ENCODE assay signal across 8 cellular contexts in the genomic region with DNA sequence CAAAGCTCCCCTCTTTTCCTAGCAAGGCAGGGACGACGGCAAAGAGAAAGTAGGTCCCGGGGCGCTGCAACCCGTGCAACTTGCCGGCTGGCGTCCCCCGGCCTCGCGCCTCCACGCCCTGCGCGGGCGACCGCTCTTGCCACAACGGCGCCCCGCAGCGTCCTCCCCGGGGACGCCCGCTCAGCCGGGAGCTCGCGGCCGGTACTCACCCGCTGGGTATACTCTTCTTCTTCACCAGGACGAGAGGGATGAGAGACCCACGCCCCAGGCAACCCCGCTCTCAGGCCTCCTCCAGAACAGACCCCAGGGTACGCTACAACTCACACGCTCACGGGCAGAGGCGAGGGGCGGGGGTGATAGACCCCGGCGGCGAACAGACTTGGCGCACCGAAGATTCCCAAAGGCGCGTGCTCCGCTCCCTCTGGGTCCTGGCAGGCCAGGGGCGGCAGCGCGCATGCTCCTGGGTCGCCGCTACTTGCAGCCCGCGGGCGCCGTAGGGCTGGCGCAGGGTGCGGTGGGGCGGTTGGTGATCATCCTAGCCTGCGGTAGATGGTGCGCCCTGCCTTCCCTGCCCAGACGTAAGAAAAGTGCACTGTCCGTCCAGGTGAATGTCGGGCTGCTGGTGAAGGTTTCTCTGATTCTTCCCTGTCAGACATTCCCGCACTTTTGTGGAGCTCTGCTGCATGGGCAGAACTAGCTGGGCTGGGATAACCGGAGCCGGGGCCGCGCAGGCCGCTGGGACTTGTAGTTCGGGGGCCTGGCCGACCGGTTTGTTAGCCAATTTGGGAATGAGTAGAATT. TPM values are rescaled to one million over a fixed set of nuclear protein-coding genes. Genes with fewer than 3 reads are reported as not detected.
A peak's percentile ranks its signal among the peaks of the same experiment; 100 is the strongest.
DNase-seq lines count a peak whose midpoint lies in the region; ATAC-seq and TF ChIP-seq lines count a peak whose summit lies in the region.

A gene with protein sequence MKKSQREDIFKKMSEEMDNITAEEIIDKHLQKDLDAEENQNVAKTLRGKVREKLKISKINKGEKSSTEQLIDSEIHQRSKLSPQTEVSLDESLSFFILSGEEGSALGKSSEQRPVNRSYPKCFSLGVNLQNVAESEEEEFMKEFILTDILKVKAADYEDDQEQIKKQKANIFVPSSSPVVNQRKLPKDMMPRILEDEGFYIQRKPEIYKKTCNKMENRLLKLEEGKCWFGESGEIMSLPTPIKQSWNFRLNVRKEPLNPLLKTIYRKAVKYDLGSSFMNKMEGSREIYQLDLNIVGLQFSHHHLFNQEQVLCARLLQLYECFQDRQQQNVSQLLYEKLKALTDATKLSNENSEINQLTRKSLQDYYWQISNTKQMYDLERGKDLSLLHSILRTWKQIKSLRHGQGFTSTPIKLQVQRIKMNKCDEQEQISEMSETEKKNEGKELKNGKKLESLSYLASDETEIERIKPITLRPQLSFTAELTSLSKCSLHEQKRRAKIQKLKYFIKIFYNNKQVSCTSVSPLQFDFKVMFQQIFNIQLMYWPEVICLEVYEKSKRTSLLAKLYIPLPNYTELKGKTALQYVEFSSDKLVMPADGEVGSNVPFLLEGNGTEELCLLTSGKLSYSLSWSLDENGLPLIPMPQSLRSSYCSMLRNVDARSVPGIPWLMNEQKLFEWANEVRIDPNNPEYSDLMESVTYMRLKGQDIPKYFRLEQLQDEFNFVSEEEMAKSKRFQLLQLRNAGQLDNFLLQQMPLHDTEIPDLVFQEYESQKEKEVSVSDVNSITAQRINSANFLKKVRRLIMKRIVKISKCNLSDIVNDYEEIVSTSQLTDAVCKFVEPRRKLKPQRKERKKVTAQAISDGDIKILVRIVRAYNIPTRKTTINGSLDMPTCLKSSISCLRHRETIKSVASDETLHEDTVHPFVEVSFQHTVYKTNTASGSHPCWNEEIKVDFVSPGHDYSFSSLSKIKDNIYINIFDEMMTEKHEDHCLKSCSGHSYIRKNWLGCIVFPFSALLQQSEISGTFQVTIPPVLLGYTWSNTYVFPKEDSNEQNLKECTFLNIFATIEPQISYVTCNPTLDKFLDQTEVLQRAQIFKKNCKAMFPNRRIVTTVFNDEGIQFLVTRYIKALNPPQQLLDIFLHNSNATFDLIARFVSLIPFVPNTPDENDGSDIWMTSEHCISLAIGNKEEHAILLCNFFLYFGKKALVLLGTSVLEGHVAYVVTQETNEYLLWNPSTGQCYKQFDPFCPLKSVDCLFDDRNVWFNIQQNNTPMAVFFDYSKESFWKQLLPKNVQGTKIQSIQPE (N-terminal part only) (plus strand): TSS at position 522 of the 800 bp plus-strand sequence. CDS start 3,349 bp downstream, outside the sequence.

- intact Hi-C loops in IMR-90 (cut with micrococcal nuclease): loop anchor here (1.0 to 2.0 kb wide), 3 partner anchors 77 to 213 kb away; a partner anchor contains a TSS

- H3K56ac ChIP-seq in IMR-90 (ENCODE audit: extremely low read depth, insufficient read depth, low read length): peak within 1 kb of the TSS; percentile 79; the same call in 1 of the 2 replicates

- peak within 1 kb of the TSS; percentile 91 for H3K4me3 ChIP-seq in DOHH2 (ENCODE audit: low read length)
- H3K4me3 ChIP-seq in IMR-90 (ENCODE audit: insufficient read depth, low read depth, low read length): peak within 1 kb of the TSS; percentile 85
- peak within 1 kb of the TSS; percentile 68 for H3K4me3 ChIP-seq in fibroblast of villous mesenchyme (ENCODE audit: low read depth, low read length)
- peak within 1 kb of the TSS; percentile 93 for H3K4me3 ChIP-seq in neural cell (ENCODE audit: low read length)
- peak within 1 kb of the TSS; percentile 80 to 88 for H3K4me3 ChIP-seq in stomach smooth muscle (ENCODE audit: low read length in 2 of 2)

- no peak within 1 kb of the TSS for H3K18ac ChIP-seq in IMR-90 (ENCODE audit: low read depth, low read length)

- peak within 1 kb of the TSS; percentile 83 for H3K23ac ChIP-seq in IMR-90 (ENCODE audit: low read depth, low read length)

- dilution Hi-C loops in IMR-90 (cut with HindIII; ENCODE audit: low sequenced_read_pairs, unreplicated experiment): no loop called here

- in situ Hi-C loops in IMR-90 (cut with MboI; ENCODE audit: low sequenced_read_pairs): no loop called here

- H2BK15ac ChIP-seq in IMR-90 (ENCODE audit: low read depth, low read length): peak within 1 kb of the TSS; percentile 35; the same call in 1 of the 3 replicates

- TF ChIP-seq CTCF in DOHH2 (IDR thresholded peaks at IDR 0.05; ENCODE audit: low read depth, low read length, poor library complexity, severe bottlenecking): peak; percentile 29
- peak; percentile 23; the same call in 1 of the 2 replicates for TF ChIP-seq CTCF in IMR-90 (conservative IDR thresholded peaks at IDR 0.05; ENCODE audit: low read depth, low read length)
- TF ChIP-seq CTCF in fibroblast of villous mesenchyme (IDR thresholded peaks at IDR 0.05; ENCODE audit: insufficient read depth, low read depth, low read length): no peak
- no peak for TF ChIP-seq CTCF in neural cell (IDR thresholded peaks at IDR 0.05; ENCODE audit: poor library complexity, severe bottlenecking)

- no peaks in the 10 kb centered on the region for H3K9me1 ChIP-seq in IMR-90 (ENCODE audit: insufficient read depth, low read length)

- peak within 1 kb of the TSS; percentile 100 for H2AFZ ChIP-seq in IMR-90 (replicated peaks; ENCODE audit: low read length, poor library complexity)
- H2AFZ ChIP-seq in neural cell (ENCODE audit: low read depth, low read length): peak within 1 kb of the TSS; percentile 73

- H3F3A ChIP-seq in DOHH2 (ENCODE audit: control insufficient read depth, insufficient read depth) (no peaks in the 10 kb centered on the region), neural cell (ENCODE audit: insufficient read depth, low read length, poor library complexity, severe bottlenecking) (no peaks in the 10 kb centered on the region)

- no peak for TF ChIP-seq EP300 in neural cell (conservative IDR thresholded peaks at IDR 0.05; ENCODE audit: poor library complexity, severe bottlenecking)

- 0% methylated on average over 19 of the region's 69 CpGs; no CpG with 5 or more reads in 1 of the 2 experiments for WGBS in IMR-90 (ENCODE audit: extremely low coverage in 2 of 2, insufficient read length in 1 of 2), 2 experiments

- peaks cover 0 to 6% of the 10 kb centered on the region in 2 experiments; a peak in 1 of 4 replicates for H3K79me1 ChIP-seq in IMR-90 (ENCODE audit: low read depth in 1 of 2, low read length in 2 of 2)

- H3K9ac ChIP-seq in IMR-90 (ENCODE audit: low read depth, low read length) (peak within 1 kb of the TSS; percentile 82), neural cell (ENCODE audit: low read length) (peak within 1 kb of the TSS; percentile 62), stomach smooth muscle (ENCODE audit: low read length in 2 of 2) (peak within 1 kb of the TSS; percentile 52 to 81)

- H4K91ac ChIP-seq in IMR-90 (ENCODE audit: insufficient read depth, low read depth, low read length): 0 out of 2 replicates have a peak within 1 kb of the TSS, but pooled peaks have one; percentile 47

- ATAC-seq in GM21528 (IDR thresholded peaks at IDR 0.05; ENCODE audit: low FRiP score, unreplicated experiment): peak; percentile 90
- ATAC-seq in IMR-90 (ENCODE audit: low read depth): peak; percentile 96

- TF ChIP-seq RAD21 in IMR-90 (IDR thresholded peaks at IDR 0.05; ENCODE audit: low read length): no peak
- TF ChIP-seq RAD21 in neural cell (conservative IDR thresholded peaks at IDR 0.05): no peak

- TF ChIP-seq POLR2A in IMR-90 (IDR thresholded peaks at IDR 0.05; ENCODE audit: low read depth, low read length): no peak

- peak within 1 kb of the TSS; percentile 68 to 90 for H4K8ac ChIP-seq in IMR-90 (ENCODE audit: low read depth in 2 of 2, low read length in 2 of 2)

- H2AK9ac ChIP-seq in IMR-90 (replicated peaks; ENCODE audit: low read depth, low read length, poor library complexity): peak within 1 kb of the TSS; percentile 89

- H2BK5ac ChIP-seq in IMR-90 (ENCODE audit: low read depth, low read length, poor library complexity, severe bottlenecking): peak within 1 kb of the TSS; percentile 69

- H3K14ac ChIP-seq in IMR-90 (replicated peaks; ENCODE audit: low read depth, low read length): peak within 1 kb of the TSS; percentile 67

- H3K27ac ChIP-seq in DOHH2 (ENCODE audit: low read depth, low read length): 0 out of 2 replicates have a peak within 1 kb of the TSS, but pooled peaks have one; percentile 19
- peak within 1 kb of the TSS; percentile 79 for H3K27ac ChIP-seq in IMR-90 (ENCODE audit: insufficient read depth, low read length)
- H3K27ac ChIP-seq in neural cell (ENCODE audit: low read length): no peak within 1 kb of the TSS
- peak within 1 kb of the TSS; percentile 88 for H3K27ac ChIP-seq in stomach smooth muscle (ENCODE audit: low read length)

- H2AK5ac ChIP-seq in IMR-90 (ENCODE audit: low read depth, low read length): no peak within 1 kb of the TSS

- peak within 1 kb of the TSS; percentile 79 for H3K4ac ChIP-seq in IMR-90 (ENCODE audit: low read depth, low read length)

- no peaks in the 10 kb centered on the region for H4K20me1 ChIP-seq in DOHH2 (ENCODE audit: control insufficient read depth, insufficient read depth, low read depth, low read length)
- H4K20me1 ChIP-seq in IMR-90 (ENCODE audit: insufficient read depth, low read length): no peaks in the 10 kb centered on the region
- no peaks in the 10 kb centered on the region for H4K20me1 ChIP-seq in neural cell (ENCODE audit: insufficient read depth)

- peak within 1 kb of the TSS; percentile 57; the same call in 1 of the 2 replicates for H2BK120ac ChIP-seq in IMR-90 (ENCODE audit: low read depth, low read length)

- H3K4me2 ChIP-seq in DOHH2 (ENCODE audit: low read length): peak within 1 kb of the TSS; percentile 82
- peak within 1 kb of the TSS; percentile 93 for H3K4me2 ChIP-seq in IMR-90 (ENCODE audit: low read depth, low read length)
- H3K4me2 ChIP-seq in neural cell (ENCODE audit: low read length): peak within 1 kb of the TSS; percentile 63

- H4K5ac ChIP-seq in IMR-90 (ENCODE audit: low read depth, low read length): peak within 1 kb of the TSS; percentile 59; the same call in 1 of the 2 replicates

- H3K9me2 ChIP-seq in DOHH2 (replicated peaks; ENCODE audit: control insufficient read depth, low read length) (no peaks in the 10 kb centered on the region), neural cell (ENCODE audit: insufficient read depth, low read length) (no peaks in the 10 kb centered on the region)

- POLR2A ChIA-PET in IMR-90 (lab: Charles Lee; ENCODE audit: unreplicated experiment): interaction anchor here (0.6 kb wide), 1 partner anchor 186 kb away, joined by 3 read pairs; no protein-coding TSS in a partner anchor

- peaks cover 20% of the 10 kb centered on the region for H3K4me1 ChIP-seq in DOHH2 (ENCODE audit: control insufficient read depth, low read length)
- no peaks in the 10 kb centered on the region for H3K4me1 ChIP-seq in IMR-90 (ENCODE audit: control insufficient read depth, insufficient read depth, low read length)
- no peaks in the 10 kb centered on the region for H3K4me1 ChIP-seq in stomach smooth muscle (ENCODE audit: control insufficient read depth, insufficient read depth, low read length)

- BruUV-seq in IMR-90 (replicated peaks; lab: Mats Ljungman, UMichigan): no TSS peak

- DNase-seq in IMR-90: peak; percentile 74
- peak; percentile 72 for DNase-seq in RPMI7951 (ENCODE audit: low read depth)
- DNase-seq in activated effector memory CD4-positive, alpha-beta T cell treated with anti-CD3 and anti-CD28 coated beads, Interleukin-2, amount 50 U/mL, for 16 hours: peak; percentile 86
- DNase-seq in fibroblast of villous mesenchyme (ENCODE audit: low read depth): peak; percentile 82

- H3K27me3 ChIP-seq in DOHH2 (ENCODE audit: control insufficient read depth, low read length): peaks cover 7% of the 10 kb centered on the region
- no peaks in the 10 kb centered on the region for H3K27me3 ChIP-seq in IMR-90 (ENCODE audit: control insufficient read depth, insufficient read depth, low read length)
- H3K27me3 ChIP-seq in neural cell (ENCODE audit: insufficient read depth, low read depth, low read length): no peaks in the 10 kb centered on the region
- H3K27me3 ChIP-seq in stomach smooth muscle (ENCODE audit: control insufficient read depth in 1 of 2, insufficient read depth in 2 of 2, low read length in 2 of 2): no peaks in the 10 kb centered on the region

- H3K36me3 ChIP-seq in DOHH2 (ENCODE audit: control insufficient read depth, low read length) (peaks cover 11% of the 10 kb centered on the region), IMR-90 (ENCODE audit: control insufficient read depth, insufficient read depth, low read length) (peaks cover 1% of the 10 kb centered on the region; the same call in 1 of the 2 replicates), neural cell (ENCODE audit: insufficient read depth, low read length) (no peaks in the 10 kb centered on the region), stomach smooth muscle (ENCODE audit: control insufficient read depth in 2 of 2, insufficient read depth in 2 of 2, low read length in 2 of 2) (peaks cover 2 to 4% of the 10 kb centered on the region in 2 donors)

- H2BK20ac ChIP-seq in IMR-90 (ENCODE audit: low read depth, low read length): no peak within 1 kb of the TSS

- H3K79me2 ChIP-seq in DOHH2 (ENCODE audit: control insufficient read depth, low read length) (peaks cover 3% of the 10 kb centered on the region; the same call in 1 of the 2 replicates), neural cell (replicated peaks; ENCODE audit: insufficient read depth, low read length) (no peaks in the 10 kb centered on the region)

- CTCF ChIA-PET in IMR-90 (lab: Yijun Ruan, JAX): interaction anchor here (0.5 to 2.1 kb wide), 9 partner anchors 12 to 1165 kb away, joined by 3 to 8 read pairs (median 4); a partner anchor contains a TSS

- H3K9me3 ChIP-seq in DOHH2 (ENCODE audit: control insufficient read depth, insufficient read depth, low read length) (no peaks in the 10 kb centered on the region), IMR-90 (ENCODE audit: control insufficient read depth, insufficient read depth, low read length) (no peaks in the 10 kb centered on the region), neural cell (ENCODE audit: low read length) (no peaks in the 10 kb centered on the region), stomach smooth muscle (ENCODE audit: control insufficient read depth in 2 of 2, low read length in 2 of 2) (no peaks in the 10 kb centered on the region)

RNA-seq across cellular contexts. Expression of the gene that starts here (rescaled TPM):
- not detected in 2 replicates for total RNA-seq in IMR-90 (2012; rRNA removed)
- polyA plus RNA-seq in IMR-90 (2012; rRNA removed): not detected in 2 replicates
- polyA plus RNA-seq in IMR-90 (2012; cell fraction: cytosol; rRNA removed): not detected in 2 replicates
- polyA plus RNA-seq in IMR-90 (2012; cell fraction: nucleus; rRNA removed; ENCODE audit: low replicate concordance): not detected in 2 replicates
- not detected in 2 replicates for total RNA-seq in RPMI7951 (2014; rRNA removed; shearing (Covaris generic))
- total RNA-seq in fibroblast of villous mesenchyme: 0.86 TPM in 1 of 2 replicates, not detected in the other
- polyA plus RNA-seq in neural cell: 0.61 TPM in 1 of 2 replicates, not detected in the other
- 0.69 TPM in 1 of 2 replicates, not detected in the other for polyA minus RNA-seq in neural cell

Comparison
In these comparisons a context has a peak if more than half of its experiments do, and no peak if none do; other contexts are left out.
1. Peak in DNase-seq, ATAC-seq, H3K4me3 ChIP-seq, H3K27ac ChIP-seq, H3K9ac ChIP-seq and H3K4me2 ChIP-seq in IMR-90; RNA of the gene not detected or under 1 TPM.
2. Peak in DNase-seq in RPMI7951; RNA of the gene not detected or under 1 TPM.
3. Peak in DNase-seq and H3K4me3 ChIP-seq in fibroblast of villous mesenchyme; RNA of the gene not detected or under 1 TPM.
4. CTCF ChIP-seq: peak in DOHH2 (single experiment) and IMR-90 (single experiment); none in fibroblast of villous mesenchyme (single experiment) and neural cell (single experiment).
5. Peak in every context shown above with its lines, with median percentiles within 50 percentile points of each other: H3K4me2 ChIP-seq, H3K4me3 ChIP-seq, DNase-seq and H3K9ac ChIP-seq.